ENCODE assay signal across 19 cellular contexts in genomic region chr2:109422758-109423500, GRCh38.
DNase-seq lines count a peak whose midpoint lies in the region; ATAC-seq, FAIRE-seq and TF ChIP-seq lines count a peak whose summit lies in the region.
"Had no signal": no experiment of that assay in that cellular context is flagged by ENCODE, and none has a peak within 500 bp of the region (broad histone marks: within the 10 kb centered on the region; RNA-seq: fewer than 3 reads in every experiment).

No MANE protein-coding gene starts in this region.

- no peaks in the 10 kb centered on the region for H3K36me3 Mint-ChIP-seq in activated naive CD8-positive, alpha-beta T cell treated with anti-CD3 and anti-CD28 coated beads for 36 hours

- no peaks in the 10 kb centered on the region for H3K9me3 ChIP-seq in mesenchymal stem cell (ENCODE audit: control insufficient read depth, low read length)
- H3K9me3 ChIP-seq in sigmoid colon = no peaks in the 10 kb centered on the region
- H3K9me3 ChIP-seq: HAP-1 had no signal

- H3K18ac ChIP-seq in mesenchymal stem cell (ENCODE audit: low read depth in 1 of 2, low read length in 2 of 2) = peak overlapping the region in 1 of 2 experiments; percentile 11

- H3K27me3 ChIP-seq in bronchial epithelial cell (ENCODE audit: control insufficient read depth, insufficient read depth, low read length) = peaks cover 2% of the 10 kb centered on the region
- H3K27me3 ChIP-seq in mesenchymal stem cell (ENCODE audit: control insufficient read depth in 1 of 2, insufficient read depth in 1 of 2, low read length in 2 of 2) = no peaks in the 10 kb centered on the region
- no peaks in the 10 kb centered on the region for H3K27me3 ChIP-seq in sigmoid colon

- H2BK15ac ChIP-seq in mesenchymal stem cell (ENCODE audit: low read depth, poor library complexity, severe bottlenecking) = no peak overlapping the region

- no peak overlapping the region for H3K9ac ChIP-seq in mesenchymal stem cell (ENCODE audit: low read length)

- DNase-seq in bronchial epithelial cell (ENCODE audit: low read depth) (no peak), mesenchymal stem cell (no peak), sigmoid colon (peak; percentile 56), GDM1 (lab: John Stamatoyannopoulos, UW) (no peak), GM03348 (ENCODE audit: low spot score) (no peak)
- DNase-seq in activated naive CD8-positive, alpha-beta T cell treated with anti-CD3 and anti-CD28 coated beads for 36 hours = no peak
- DNase-seq: ACHN; C1 segment of cervical spinal cord; Calu3; CD4-positive, alpha-beta T cell; DMS 273 treated with DMSO at 0.1 percent for 48 hours; DMS79; GOT3 had no signal

- no peak overlapping the region for H3K4ac ChIP-seq in mesenchymal stem cell (ENCODE audit: low read depth in 1 of 2, low read length in 2 of 2)

- H3K27ac ChIP-seq in mesenchymal stem cell (ENCODE audit: low read length, poor library complexity, severe bottlenecking) (no peak overlapping the region), sigmoid colon (no peak overlapping the region)

- no peak overlapping the region for H3K4me3 Mint-ChIP-seq in activated naive CD8-positive, alpha-beta T cell treated with anti-CD3 and anti-CD28 coated beads for 36 hours
- H3K4me3 Mint-ChIP-seq: CD4-positive, alpha-beta T cell had no signal

- peaks cover 9% of the 10 kb centered on the region for H3K4me1 ChIP-seq in mesenchymal stem cell (ENCODE audit: control insufficient read depth, insufficient read depth, low read depth, low read length)
- peaks cover 0 to 8% (median 0%) of the 10 kb centered on the region in 4 donors for H3K4me1 ChIP-seq in sigmoid colon
- H3K4me1 ChIP-seq: HAP-1 had no signal

- no peak overlapping the region for H3K27ac Mint-ChIP-seq in activated naive CD8-positive, alpha-beta T cell treated with anti-CD3 and anti-CD28 coated beads for 36 hours
- H3K27ac Mint-ChIP-seq: CD4-positive, alpha-beta T cell had no signal

- no peak overlapping the region for H2AFZ ChIP-seq in mesenchymal stem cell (ENCODE audit: low read depth, low read length)

- H3K9me3 Mint-ChIP-seq in activated naive CD8-positive, alpha-beta T cell treated with anti-CD3 and anti-CD28 coated beads for 36 hours = no peaks in the 10 kb centered on the region
- H3K9me3 Mint-ChIP-seq: CD4-positive, alpha-beta T cell had no signal

- no peak for TF ChIP-seq EP300 in sigmoid colon (IDR thresholded peaks at IDR 0.05)

- no peak overlapping the region for H4K8ac ChIP-seq in mesenchymal stem cell (ENCODE audit: low read length)

- peak overlapping the region; percentile 36 for H4K91ac ChIP-seq in mesenchymal stem cell (ENCODE audit: low read length)

- H3K79me1 ChIP-seq in mesenchymal stem cell (replicated peaks; ENCODE audit: low read length, poor library complexity, severe bottlenecking) = no peaks in the 10 kb centered on the region

- no peaks in the 10 kb centered on the region for H3K27me3 Mint-ChIP-seq in activated naive CD8-positive, alpha-beta T cell treated with anti-CD3 and anti-CD28 coated beads for 36 hours
- H3K27me3 Mint-ChIP-seq: CD4-positive, alpha-beta T cell had no signal

- TF ChIP-seq POLR2A in sigmoid colon (IDR thresholded peaks at IDR 0.05) = no peak

- H2AK5ac ChIP-seq in mesenchymal stem cell (ENCODE audit: low read length, severe bottlenecking) = no peak overlapping the region

- TF ChIP-seq CTCF in bronchial epithelial cell (IDR thresholded peaks at IDR 0.05; ENCODE audit: insufficient read depth, low read length, severe bottlenecking) = no peak
- no peak for TF ChIP-seq CTCF in sigmoid colon (IDR thresholded peaks at IDR 0.05)

- no peak overlapping the region for H2BK5ac ChIP-seq in mesenchymal stem cell (ENCODE audit: low read depth, low read length, poor library complexity, severe bottlenecking)

- H3K4me1 Mint-ChIP-seq in activated naive CD8-positive, alpha-beta T cell treated with anti-CD3 and anti-CD28 coated beads for 36 hours = no peaks in the 10 kb centered on the region

- ATAC-seq in HG03565 (IDR thresholded peaks at IDR 0.05; ENCODE audit: unreplicated experiment) = no peak

- WGBS in mesenchymal stem cell = 90% methylated on average over 16 of the region's 16 CpGs
- 92 to 94% methylated on average over 16 of the region's 16 CpGs for WGBS in sigmoid colon, 2 donors

- no peak overlapping the region for H2BK120ac ChIP-seq in mesenchymal stem cell (ENCODE audit: low read depth, low read length)

- H3K4me3 ChIP-seq in bronchial epithelial cell (ENCODE audit: low read depth, low read length) (no peak overlapping the region), mesenchymal stem cell (ENCODE audit: insufficient read depth in 1 of 2, low read depth in 1 of 2, low read length in 2 of 2) (no peak overlapping the region), sigmoid colon (no peak overlapping the region)
- H3K4me3 ChIP-seq: HAP-1 had no signal

- H3K4me2 ChIP-seq in mesenchymal stem cell (ENCODE audit: low read length, poor library complexity, severe bottlenecking) = no peak overlapping the region

- intact Hi-C loops in sigmoid colon (cut with DNase I) = no loop called here

- H3K36me3 ChIP-seq in bronchial epithelial cell (ENCODE audit: control insufficient read depth, insufficient read depth, low read length) = no peaks in the 10 kb centered on the region
- peaks cover 8 to 28% of the 10 kb centered on the region in 2 experiments for H3K36me3 ChIP-seq in mesenchymal stem cell (ENCODE audit: control insufficient read depth in 1 of 2, insufficient read depth in 2 of 2, low read depth in 1 of 2, low read length in 2 of 2)
- H3K36me3 ChIP-seq in sigmoid colon = no peaks in the 10 kb centered on the region
- H3K36me3 ChIP-seq: HAP-1 had no signal

- FAIRE-seq in bronchial epithelial cell (lab: Jason Lieb, UNC) = peak; percentile 58
- FAIRE-seq: G401.6, GM19239, HepG2, HTR-8/SVneo had no signal

- peak overlapping the region in 1 of 2 experiments; percentile 38 for H3K14ac ChIP-seq in mesenchymal stem cell (ENCODE audit: low read length in 2 of 2)

- H2BK12ac ChIP-seq in mesenchymal stem cell (ENCODE audit: low read length in 2 of 2) = no peak overlapping the region

- no peak overlapping the region for H3K23ac ChIP-seq in mesenchymal stem cell (ENCODE audit: low read length in 2 of 2)
